ENCODE assay signal across 9 cellular contexts in the genomic region with DNA sequence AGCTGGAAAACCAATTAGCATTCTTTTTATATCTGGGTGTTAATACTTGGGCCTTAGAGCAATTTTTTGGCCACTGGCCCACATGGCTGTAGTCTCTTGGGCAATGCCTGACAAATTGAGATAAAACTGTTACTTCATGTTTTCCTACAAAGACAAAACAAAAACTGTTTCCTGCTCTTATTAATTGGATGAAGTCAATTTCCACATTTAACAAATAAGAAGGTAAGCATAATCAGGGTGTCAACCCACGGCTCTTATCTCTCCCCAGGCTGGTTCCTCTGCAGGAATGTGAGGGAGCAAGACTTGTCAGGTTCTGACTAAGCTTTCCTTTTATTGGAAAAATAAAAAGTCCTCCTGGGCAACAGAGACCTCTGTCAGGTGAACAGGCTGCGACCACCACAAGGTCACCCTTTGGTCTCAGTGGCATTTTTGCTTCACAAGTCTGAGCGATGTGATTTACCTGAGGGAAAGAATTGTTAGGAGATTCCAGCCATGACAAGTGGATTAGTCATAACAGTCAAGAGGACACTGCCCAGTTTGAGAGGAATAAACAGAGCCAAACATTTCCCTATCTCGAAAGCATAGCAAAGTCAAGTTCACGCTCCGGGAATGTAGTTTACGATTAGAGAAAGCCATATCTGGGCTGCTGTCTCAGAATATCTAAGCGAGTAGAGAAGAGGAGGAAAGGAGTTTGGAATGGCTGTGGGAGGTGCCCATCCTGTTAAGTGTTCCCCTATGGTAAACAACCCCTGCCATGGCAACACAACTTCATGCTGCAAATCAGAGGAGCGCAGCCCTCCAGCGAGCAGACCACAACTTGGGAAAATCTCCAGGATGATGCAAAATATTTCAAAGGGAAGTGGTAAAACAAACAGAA.
DNase-seq lines count a peak whose midpoint lies in the region; ATAC-seq and TF ChIP-seq lines count a peak whose summit lies in the region.
"Had no signal": no experiment of that assay in that cellular context is flagged by ENCODE, and none has a peak within 500 bp of the region (broad histone marks: within the 10 kb centered on the region; RNA-seq: fewer than 3 reads in every experiment).

No MANE protein-coding gene starts in this region.

- TF ChIP-seq CTCF in hepatocyte (IDR thresholded peaks at IDR 0.05; ENCODE audit: poor library complexity) (no peak), stomach (IDR thresholded peaks at IDR 0.05) (no peak)

- H3K9me3 Mint-ChIP-seq in activated T-helper 17 cell treated with anti-CD3 and anti-CD28 coated beads, Interleukin-2, amount 50 U/mL, for 72 hours = no peaks in the 10 kb centered on the region
- H3K9me3 Mint-ChIP-seq: memory B cell had no signal

- DNase-seq in HS-27A (ENCODE audit: low read depth) = peak; percentile 83
- peak; percentile 86 for DNase-seq in hepatocyte (ENCODE audit: low spot score)
- DNase-seq in stomach = peak; percentile 72
- DNase-seq in inferior parietal cortex (ENCODE audit: extremely low spot score) = no peak
- DNase-seq in NCI-H1092 (lab: John Stamatoyannopoulos, UW) = no peak
- DNase-seq in NCI-H1105 (lab: John Stamatoyannopoulos, UW) = no peak

- 19% methylated on average over 10 of the region's 10 CpGs for WGBS in hepatocyte (ENCODE audit: low lambda C conversion rate, missing lambda C conversion rate)
- 8 to 15% (median 10%) methylated on average over 10 of the region's 10 CpGs for WGBS in stomach, 5 donors

- ATAC-seq in activated T-helper 17 cell treated with anti-CD3 and anti-CD28 coated beads, Interleukin-2, amount 50 U/mL, for 72 hours (replicated peaks) = no peak

- no peaks in the 10 kb centered on the region for H3K36me3 Mint-ChIP-seq in activated T-helper 17 cell treated with anti-CD3 and anti-CD28 coated beads, Interleukin-2, amount 50 U/mL, for 72 hours (ENCODE audit: low read depth)
- H3K36me3 Mint-ChIP-seq: memory B cell had no signal

- H2AFZ ChIP-seq in hepatocyte = no peak overlapping the region

- H3K4me3 ChIP-seq in hepatocyte (no peak overlapping the region), stomach (peak overlapping the region in 3 of 4 donors; percentile 2 to 25 (median 5))

- TF ChIP-seq EP300 in stomach (IDR thresholded peaks at IDR 0.05) = no peak

- no peak overlapping the region for H3K4me3 Mint-ChIP-seq in activated T-helper 17 cell treated with anti-CD3 and anti-CD28 coated beads, Interleukin-2, amount 50 U/mL, for 72 hours
- H3K4me3 Mint-ChIP-seq: memory B cell had no signal

- intact Hi-C loops in stomach (cut with DNase I; ENCODE audit: low total_unique reads) = no loop called here

- H3K4me1 Mint-ChIP-seq in activated T-helper 17 cell treated with anti-CD3 and anti-CD28 coated beads, Interleukin-2, amount 50 U/mL, for 72 hours = no peaks in the 10 kb centered on the region
- H3K4me1 Mint-ChIP-seq: memory B cell had no signal

- peaks cover 4% of the 10 kb centered on the region for H3K27me3 Mint-ChIP-seq in activated T-helper 17 cell treated with anti-CD3 and anti-CD28 coated beads, Interleukin-2, amount 50 U/mL, for 72 hours

- H3K4me1 ChIP-seq in hepatocyte (ENCODE audit: insufficient read depth) = peaks cover 36% of the 10 kb centered on the region
- H3K4me1 ChIP-seq in stomach = peaks cover 37 to 56% (median 43%) of the 10 kb centered on the region in 4 donors

- H3K4me2 ChIP-seq in hepatocyte = peak overlapping the region; percentile 69

- H3K9me2 ChIP-seq in hepatocyte (replicated peaks; ENCODE audit: insufficient read depth) = no peaks in the 10 kb centered on the region

- H3K9me3 ChIP-seq in hepatocyte (ENCODE audit: low read depth) (no peaks in the 10 kb centered on the region), stomach (no peaks in the 10 kb centered on the region)

- H3K79me2 ChIP-seq in hepatocyte = no peaks in the 10 kb centered on the region

- no peaks in the 10 kb centered on the region for H3K36me3 ChIP-seq in hepatocyte (replicated peaks; ENCODE audit: insufficient read depth, low read depth)
- H3K36me3 ChIP-seq in stomach = no peaks in the 10 kb centered on the region

- H3K27ac Mint-ChIP-seq in activated T-helper 17 cell treated with anti-CD3 and anti-CD28 coated beads, Interleukin-2, amount 50 U/mL, for 72 hours = no peak overlapping the region
- H3K27ac Mint-ChIP-seq: memory B cell had no signal

- TF ChIP-seq POLR2A in stomach (IDR thresholded peaks at IDR 0.05) = no peak

- H3K27me3 ChIP-seq in hepatocyte = no peaks in the 10 kb centered on the region
- H3K27me3 ChIP-seq in stomach = no peaks in the 10 kb centered on the region

- no peaks in the 10 kb centered on the region for H4K20me1 ChIP-seq in hepatocyte (ENCODE audit: insufficient read depth, poor library complexity, severe bottlenecking)

- H3K27ac ChIP-seq in angular gyrus (ENCODE audit: low read depth, low read length) (peak overlapping the region; percentile 44), hepatocyte (peak overlapping the region; percentile 94), stomach (peak overlapping the region; percentile 56 to 89 (median 85))

Comparison
In these comparisons a context has a peak if more than half of its experiments do, and no peak if none do; other contexts are left out.
1. DNase-seq: peak in HS-27A (single experiment), hepatocyte (single experiment) and stomach (single experiment); none in inferior parietal cortex (single experiment), NCI-H1092 (single experiment) and NCI-H1105 (single experiment).
2. H3K27ac ChIP-seq: peak in every context shown above with its lines; median percentile 94 in hepatocyte; 85 in stomach; 44 in angular gyrus.